ENCODE assay signal across 9 cellular contexts in the genomic region with DNA sequence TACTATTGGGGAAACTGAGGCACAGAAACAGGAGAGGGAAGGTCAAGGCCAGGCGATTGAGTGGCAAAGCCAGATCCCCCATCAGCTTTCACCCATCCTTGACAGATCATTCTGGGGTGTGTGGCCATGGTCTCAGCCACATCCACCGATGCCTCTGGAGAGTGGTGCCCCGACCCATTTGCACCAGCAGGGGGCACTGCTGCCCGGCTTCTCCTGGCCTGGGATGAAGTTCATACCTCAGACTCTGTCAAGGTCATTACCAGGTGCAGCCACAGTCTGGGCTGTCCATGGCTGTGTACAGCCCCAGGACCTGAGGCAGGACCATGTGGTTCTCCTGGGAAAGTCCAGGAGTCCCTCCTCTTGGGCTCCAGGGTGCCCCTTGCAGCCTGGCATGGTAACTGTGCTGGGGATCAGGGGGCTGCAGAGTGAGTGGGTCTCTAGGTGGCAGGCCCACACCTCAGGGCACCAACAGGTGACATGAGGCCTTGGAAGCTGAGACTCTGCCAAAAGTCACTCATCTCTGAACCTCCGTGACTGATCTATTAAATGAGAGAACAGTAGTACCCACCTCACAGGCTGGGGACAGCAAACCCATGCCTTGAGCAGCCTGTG.
A peak's percentile ranks its signal among the peaks of the same experiment; 100 is the strongest.
DNase-seq lines count a peak whose midpoint lies in the region; ATAC-seq and TF ChIP-seq lines count a peak whose summit lies in the region.
"Had no signal": no experiment of that assay in that cellular context is flagged by ENCODE, and none has a peak within 500 bp of the region (broad histone marks: within the 10 kb centered on the region; RNA-seq: fewer than 3 reads in every experiment).

No MANE protein-coding gene starts in this region.

- WGBS in heart left ventricle, 4 donors = 21 to 32% (median 26%) methylated on average over 5 of the region's 5 CpGs

- TF ChIP-seq POLR2A in heart left ventricle (IDR thresholded peaks at IDR 0.05) = no peak

- H3K27ac ChIP-seq in heart left ventricle = no peak overlapping the region

- H3K27me3 Mint-ChIP-seq in activated naive CD4-positive, alpha-beta T cell treated with anti-CD3 and anti-CD28 coated beads for 36 hours (ENCODE audit: low read depth) = peaks cover 2% of the 10 kb centered on the region
- H3K27me3 Mint-ChIP-seq: activated naive CD4-positive, alpha-beta T cell treated with anti-CD3 and anti-CD28 coated beads, Interleukin-2, amount 50 U/mL, for 24 hours had no signal

- H3K36me3 ChIP-seq in heart left ventricle = no peaks in the 10 kb centered on the region

- TF ChIP-seq CTCF in heart left ventricle (IDR thresholded peaks at IDR 0.05) = peak; percentile 71 to 93 (median 85)

- no peak overlapping the region for H3K27ac Mint-ChIP-seq in activated naive CD4-positive, alpha-beta T cell treated with anti-CD3 and anti-CD28 coated beads for 36 hours
- H3K27ac Mint-ChIP-seq: activated naive CD4-positive, alpha-beta T cell treated with anti-CD3 and anti-CD28 coated beads, Interleukin-2, amount 50 U/mL, for 24 hours had no signal

- H3K4me3 ChIP-seq in heart left ventricle = no peak overlapping the region

- no peaks in the 10 kb centered on the region for H3K4me1 Mint-ChIP-seq in activated naive CD4-positive, alpha-beta T cell treated with anti-CD3 and anti-CD28 coated beads for 36 hours (ENCODE audit: low read depth)
- H3K4me1 Mint-ChIP-seq: activated naive CD4-positive, alpha-beta T cell treated with anti-CD3 and anti-CD28 coated beads, Interleukin-2, amount 50 U/mL, for 24 hours had no signal

- H3K9me3 ChIP-seq in heart left ventricle = no peaks in the 10 kb centered on the region

- no peaks in the 10 kb centered on the region for H3K9me3 Mint-ChIP-seq in activated naive CD4-positive, alpha-beta T cell treated with anti-CD3 and anti-CD28 coated beads for 36 hours
- H3K9me3 Mint-ChIP-seq: activated naive CD4-positive, alpha-beta T cell treated with anti-CD3 and anti-CD28 coated beads, Interleukin-2, amount 50 U/mL, for 24 hours had no signal

- intact Hi-C loops in activated naive CD4-positive, alpha-beta T cell treated with anti-CD3 and anti-CD28 coated beads for 36 hours (cut with micrococcal nuclease) = loop anchor here (1.0 kb wide), 4 partner anchors 83 to 178 kb away; no protein-coding TSS in a partner anchor
- intact Hi-C loops in heart left ventricle (cut with DNase I) (loop anchor here in 8 of 10 donors (1.0 to 10.0 kb wide), 5 partner anchors 66 to 179 kb away; a partner anchor contains a TSS), sciatic nerve (cut with DNase I) (loop anchor here (5.0 kb wide), 1 partner anchor 106 kb away; no protein-coding TSS in a partner anchor)

- H3K4me3 Mint-ChIP-seq in activated naive CD4-positive, alpha-beta T cell treated with anti-CD3 and anti-CD28 coated beads for 36 hours = no peak overlapping the region
- H3K4me3 Mint-ChIP-seq: activated naive CD4-positive, alpha-beta T cell treated with anti-CD3 and anti-CD28 coated beads, Interleukin-2, amount 50 U/mL, for 24 hours had no signal

- peaks cover 0 to 6% (median 2%) of the 10 kb centered on the region in 12 donors for H3K4me1 ChIP-seq in heart left ventricle

- DNase-seq in DMS53 treated with DMSO at 0.1 percent for 48 hours (lab: John Stamatoyannopoulos, UW; ENCODE audit: unreplicated experiment) = peak; percentile 2
- DNase-seq in SK-N-DZ (ENCODE audit: low spot score) = peak; percentile 53
- peak; percentile 85 for DNase-seq in activated naive CD4-positive, alpha-beta T cell treated with anti-CD3 and anti-CD28 coated beads for 36 hours
- peak; percentile 52 to 84 (median 63) for DNase-seq in heart left ventricle
- DNase-seq in sciatic nerve (ENCODE audit: low spot score) = peak; percentile 74

- ATAC-seq in HG03342 (IDR thresholded peaks at IDR 0.05; ENCODE audit: unreplicated experiment) (peak; percentile 75), heart left ventricle (peak; percentile 76 to 88 (median 83)), sciatic nerve (peak; percentile 80), HG02623 (IDR thresholded peaks at IDR 0.05; ENCODE audit: unreplicated experiment) (no peak), GM18873 (IDR thresholded peaks at IDR 0.05; ENCODE audit: low FRiP score, unreplicated experiment) (no peak)

- CTCF ChIA-PET in activated naive CD4-positive, alpha-beta T cell treated with anti-CD3 and anti-CD28 coated beads for 36 hours (lab: Charles Lee) = interaction anchor here (0.7 to 3.4 kb wide), 6 partner anchors 9 to 177 kb away, joined by 3 to 25 read pairs (median 4); no protein-coding TSS in a partner anchor

- H3K36me3 Mint-ChIP-seq in activated naive CD4-positive, alpha-beta T cell treated with anti-CD3 and anti-CD28 coated beads for 36 hours (ENCODE audit: low read depth) = no peaks in the 10 kb centered on the region
- H3K36me3 Mint-ChIP-seq: activated naive CD4-positive, alpha-beta T cell treated with anti-CD3 and anti-CD28 coated beads, Interleukin-2, amount 50 U/mL, for 24 hours had no signal

- H3K27me3 ChIP-seq in heart left ventricle = no peaks in the 10 kb centered on the region

Comparison
In these comparisons a context has a peak if more than half of its experiments do, and no peak if none do; other contexts are left out.
1. DNase-seq: peak in every context shown above with its lines; median percentile 85 in activated naive CD4-positive, alpha-beta T cell treated with anti-CD3 and anti-CD28 coated beads for 36 hours; 74 in sciatic nerve; 63 in heart left ventricle; 53 in SK-N-DZ; 2 in DMS53 treated with DMSO at 0.1 percent for 48 hours.
2. ATAC-seq: peak in HG03342 (single experiment), heart left ventricle (4 of 4) and sciatic nerve (single experiment); none in HG02623 (single experiment) and GM18873 (single experiment).